19 cellular contexts compared by ENCODE assay signal in the genomic region with DNA sequence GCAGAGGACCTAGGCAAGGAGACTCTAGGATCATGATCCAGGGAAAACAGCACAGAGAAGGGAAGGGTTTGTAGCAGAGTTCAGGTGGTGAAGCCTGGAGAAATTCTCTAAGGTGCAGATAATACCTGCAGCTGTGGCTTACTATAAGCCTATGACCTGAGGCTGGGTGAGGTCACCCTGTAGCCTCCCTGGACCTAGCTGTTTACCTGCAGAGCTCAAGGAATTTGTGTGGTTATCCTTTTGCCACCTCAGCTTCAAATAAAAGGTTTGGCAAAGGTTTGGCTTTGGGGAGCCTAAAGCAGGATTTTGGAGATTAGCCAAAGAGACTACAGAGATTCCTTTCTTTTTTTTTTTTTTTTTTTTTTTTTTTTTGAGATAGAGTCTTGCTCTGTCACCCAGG.
DNase-seq lines count a peak whose midpoint lies in the region; ATAC-seq, FAIRE-seq and TF ChIP-seq lines count a peak whose summit lies in the region.
"Had no signal": no experiment of that assay in that cellular context is flagged by ENCODE, and none has a peak within 500 bp of the region (broad histone marks: within the 10 kb centered on the region; RNA-seq: fewer than 3 reads in every experiment).

No MANE protein-coding gene starts in this region.

- no peak overlapping the region for H2AK5ac ChIP-seq in trophoblast cell (ENCODE audit: low read length)

- no peak overlapping the region for H3K9ac ChIP-seq in PC-3 (ENCODE audit: low read length)
- H3K9ac ChIP-seq in trophoblast cell (ENCODE audit: low read length) = no peak overlapping the region

- CTCF ChIA-PET in PC-3 (lab: Charles Lee) = no interaction called here

- peak; percentile 6 for DNase-seq in LoVo (ENCODE audit: low spot score)
- peak; percentile 70 for DNase-seq in PC-3
- peak; percentile 15 for DNase-seq in bronchial epithelial cell (ENCODE audit: low read depth)
- peak; percentile 33 to 60 for DNase-seq in trophoblast cell
- no peak for DNase-seq in SW480 (ENCODE audit: low spot score)
- DNase-seq: BE2C; C1 segment of cervical spinal cord; CD4-positive, CD25-positive, alpha-beta regulatory T cell; CD8-positive, alpha-beta memory T cell; COR-L47; DMS 273 treated with DMSO at 0.1 percent for 48 hours; DMS79 treated with DMSO at 0.1 percent for 48 hours; GF-D8; GOT3; H7; HFFc6 had no signal

- ATAC-seq in PC-3 (no peak), GM19351 (IDR thresholded peaks at IDR 0.05; ENCODE audit: unreplicated experiment) (no peak)
- ATAC-seq: HCT116 had no signal

- H3K27ac ChIP-seq in PC-3 (ENCODE audit: low read length) = no peak overlapping the region
- H3K27ac ChIP-seq in trophoblast cell (ENCODE audit: low read depth, low read length) = no peak overlapping the region
- H3K27ac ChIP-seq: HL-60 had no signal

- H3K23ac ChIP-seq in trophoblast cell (ENCODE audit: low read length) = no peak overlapping the region

- no peaks in the 10 kb centered on the region for H3K79me2 ChIP-seq in PC-3 (ENCODE audit: low read length)
- H3K79me2 ChIP-seq in trophoblast cell (ENCODE audit: control insufficient read depth, insufficient read depth, low read length, poor library complexity) = no peaks in the 10 kb centered on the region

- no peaks in the 10 kb centered on the region for H4K20me1 ChIP-seq in PC-3 (ENCODE audit: low read length)

- no peak overlapping the region for H3K14ac ChIP-seq in trophoblast cell (ENCODE audit: low read length)

- H3K79me1 ChIP-seq in trophoblast cell (ENCODE audit: low read length) = peaks cover 12% of the 10 kb centered on the region

- BruUV-seq in PC-3 (replicated peaks; lab: Mats Ljungman, UMichigan) = no TSS peak

- H3K4me2 ChIP-seq in PC-3 (ENCODE audit: low read length) (no peak overlapping the region), trophoblast cell (ENCODE audit: low read length) (no peak overlapping the region)

- POLR2A ChIA-PET in PC-3 (lab: Charles Lee; ENCODE audit: unreplicated experiment) = no interaction called here

- H4K12ac ChIP-seq in trophoblast cell (ENCODE audit: low read depth, low read length) = no peak overlapping the region

- H3K4me3 ChIP-seq in PC-3 (ENCODE audit: low read length) (no peak overlapping the region), bronchial epithelial cell (ENCODE audit: low read depth, low read length) (no peak overlapping the region), trophoblast cell (ENCODE audit: low read depth, low read length) (no peak overlapping the region)

- no peak for FAIRE-seq in bronchial epithelial cell (lab: Jason Lieb, UNC)

- no peaks in the 10 kb centered on the region for H3F3A ChIP-seq in PC-3 (ENCODE audit: low read length, unreplicated experiment)

- intact Hi-C loops in PC-3 (cut with micrococcal nuclease) = loop anchor here (5.0 kb wide), 1 partner anchor 41 kb away; no protein-coding TSS in a partner anchor

- H3K9me3 ChIP-seq in PC-3 (ENCODE audit: low read length) (no peaks in the 10 kb centered on the region), trophoblast cell (ENCODE audit: insufficient read depth, low read depth, low read length) (no peaks in the 10 kb centered on the region)
- H3K9me3 ChIP-seq: BE2C had no signal

- TF ChIP-seq CTCF in PC-3 (conservative IDR thresholded peaks at IDR 0.05; ENCODE audit: low read depth, low read length) (no peak), bronchial epithelial cell (IDR thresholded peaks at IDR 0.05; ENCODE audit: insufficient read depth, low read length, severe bottlenecking) (no peak)

- no peak overlapping the region for H3K4ac ChIP-seq in trophoblast cell (ENCODE audit: low read depth, low read length)

- no peak overlapping the region for H2BK120ac ChIP-seq in trophoblast cell (ENCODE audit: insufficient read depth, low read length, poor library complexity)

- no peak overlapping the region for H4K8ac ChIP-seq in trophoblast cell (ENCODE audit: low read depth, low read length)

- no peak overlapping the region for H2BK12ac ChIP-seq in trophoblast cell (ENCODE audit: low read length)

- no peak overlapping the region for H2BK5ac ChIP-seq in trophoblast cell (ENCODE audit: low read depth, low read length, poor library complexity)

- H3K4me1 ChIP-seq in PC-3 (ENCODE audit: insufficient read depth, low read length) = peaks cover 20% of the 10 kb centered on the region
- peaks cover 10 to 13% of the 10 kb centered on the region in 2 experiments for H3K4me1 ChIP-seq in trophoblast cell (ENCODE audit: control insufficient read depth in 1 of 2, insufficient read depth in 2 of 2, low read length in 2 of 2)
- H3K4me1 ChIP-seq: BE2C had no signal

- no peak overlapping the region for H4K91ac ChIP-seq in trophoblast cell (ENCODE audit: low read depth, low read length)

- H3K36me3 ChIP-seq in PC-3 (ENCODE audit: low read depth, low read length) (no peaks in the 10 kb centered on the region), bronchial epithelial cell (ENCODE audit: control insufficient read depth, insufficient read depth, low read length) (no peaks in the 10 kb centered on the region), trophoblast cell (ENCODE audit: control insufficient read depth in 1 of 2, insufficient read depth in 2 of 2, low read length in 2 of 2) (no peaks in the 10 kb centered on the region)
- H3K36me3 ChIP-seq: BE2C had no signal

- no peak overlapping the region for H3K18ac ChIP-seq in trophoblast cell (ENCODE audit: low read length)

- H3K27me3 ChIP-seq in PC-3 (ENCODE audit: low read length) (no peaks in the 10 kb centered on the region), bronchial epithelial cell (ENCODE audit: control insufficient read depth, insufficient read depth, low read length) (no peaks in the 10 kb centered on the region), trophoblast cell (ENCODE audit: insufficient read depth, low read length) (no peaks in the 10 kb centered on the region)
- H3K27me3 ChIP-seq: BE2C had no signal

- no peaks in the 10 kb centered on the region for H3K9me2 ChIP-seq in PC-3 (replicated peaks; ENCODE audit: low read length)

- no peak overlapping the region for H2AFZ ChIP-seq in PC-3 (ENCODE audit: low read length)
- H2AFZ ChIP-seq in trophoblast cell (ENCODE audit: insufficient read depth, low read length, poor library complexity) = no peak overlapping the region
